In genomic region chr3:62605413-62606068, GRCh38 we compare ENCODE assay signal across 15 cellular contexts.
"Had no signal": no experiment of that assay in that cellular context is flagged by ENCODE, and none has a peak within 500 bp of the region (broad histone marks: within the 10 kb centered on the region; RNA-seq: fewer than 3 reads in every experiment).

No MANE protein-coding gene starts in this region.

- H3K4me1 ChIP-seq: psoas muscle, sigmoid colon had no signal

- H3K36me3 Mint-ChIP-seq: activated naive CD8-positive, alpha-beta T cell treated with anti-CD3 and anti-CD28 coated beads for 36 hours; memory B cell had no signal

- H3K27ac ChIP-seq: dorsolateral prefrontal cortex, esophagus squamous epithelium, heart left ventricle, psoas muscle, sigmoid colon, tibial artery had no signal

- H3K27ac Mint-ChIP-seq: activated CD4-positive, alpha-beta memory T cell treated with anti-CD3 and anti-CD28 coated beads, Interleukin-2, amount 10 ng/mL, durations not matched to agents 7 days and 5 days; activated naive CD8-positive, alpha-beta T cell treated with anti-CD3 and anti-CD28 coated beads for 36 hours; memory B cell; nephron; T-helper 2 cell treated with Interferon-gamma antibody and Interleukin-4, amounts not matched to agents 5 μg/mL and 100 μg/mL, for 36 hours had no signal

- H3K27me3 ChIP-seq: dorsolateral prefrontal cortex, esophagus squamous epithelium, heart left ventricle, left lung, sigmoid colon, tibial artery had no signal

- H3K36me3 ChIP-seq: esophagus squamous epithelium, heart left ventricle, left lung, sigmoid colon, tibial artery had no signal

- H3K27me3 Mint-ChIP-seq: activated CD4-positive, alpha-beta memory T cell treated with anti-CD3 and anti-CD28 coated beads, Interleukin-2, amount 10 ng/mL, durations not matched to agents 7 days and 5 days; activated naive CD8-positive, alpha-beta T cell treated with anti-CD3 and anti-CD28 coated beads for 36 hours; memory B cell had no signal

- H3K4me3 ChIP-seq: dorsolateral prefrontal cortex, esophagus squamous epithelium, heart left ventricle, left lung, psoas muscle, sigmoid colon, tibial artery had no signal

- H3K9me3 ChIP-seq: esophagus squamous epithelium, left lung, psoas muscle, sigmoid colon, tibial artery had no signal

- DNase-seq: activated CD4-positive, alpha-beta memory T cell treated with anti-CD3 and anti-CD28 coated beads, Interleukin-2, amount 10 ng/mL, durations not matched to agents 7 days and 5 days; activated gamma-delta T cell; activated naive CD8-positive, alpha-beta T cell treated with anti-CD3 and anti-CD28 coated beads for 36 hours; activated T-cell treated with anti-CD3 and anti-CD28 coated beads, Interleukin-2, amount 50 U/mL, for 48 hours; dorsolateral prefrontal cortex; esophagus squamous epithelium; foreskin melanocyte; heart left ventricle; left lung; psoas muscle; sigmoid colon; tibial artery had no signal

- H3K4me3 Mint-ChIP-seq: activated CD4-positive, alpha-beta memory T cell treated with anti-CD3 and anti-CD28 coated beads, Interleukin-2, amount 10 ng/mL, durations not matched to agents 7 days and 5 days; activated naive CD8-positive, alpha-beta T cell treated with anti-CD3 and anti-CD28 coated beads for 36 hours; memory B cell; nephron; T-helper 2 cell treated with Interferon-gamma antibody and Interleukin-4, amounts not matched to agents 5 μg/mL and 100 μg/mL, for 36 hours had no signal

- H3K4me1 Mint-ChIP-seq: activated CD4-positive, alpha-beta memory T cell treated with anti-CD3 and anti-CD28 coated beads, Interleukin-2, amount 10 ng/mL, durations not matched to agents 7 days and 5 days; activated naive CD8-positive, alpha-beta T cell treated with anti-CD3 and anti-CD28 coated beads for 36 hours; memory B cell had no signal

- H3K9me3 Mint-ChIP-seq: activated CD4-positive, alpha-beta memory T cell treated with anti-CD3 and anti-CD28 coated beads, Interleukin-2, amount 10 ng/mL, durations not matched to agents 7 days and 5 days; activated naive CD8-positive, alpha-beta T cell treated with anti-CD3 and anti-CD28 coated beads for 36 hours; memory B cell; nephron; T-helper 2 cell treated with Interferon-gamma antibody and Interleukin-4, amounts not matched to agents 5 μg/mL and 100 μg/mL, for 36 hours had no signal
